ENCODE assay signal across 1 cellular context in the genomic region with DNA sequence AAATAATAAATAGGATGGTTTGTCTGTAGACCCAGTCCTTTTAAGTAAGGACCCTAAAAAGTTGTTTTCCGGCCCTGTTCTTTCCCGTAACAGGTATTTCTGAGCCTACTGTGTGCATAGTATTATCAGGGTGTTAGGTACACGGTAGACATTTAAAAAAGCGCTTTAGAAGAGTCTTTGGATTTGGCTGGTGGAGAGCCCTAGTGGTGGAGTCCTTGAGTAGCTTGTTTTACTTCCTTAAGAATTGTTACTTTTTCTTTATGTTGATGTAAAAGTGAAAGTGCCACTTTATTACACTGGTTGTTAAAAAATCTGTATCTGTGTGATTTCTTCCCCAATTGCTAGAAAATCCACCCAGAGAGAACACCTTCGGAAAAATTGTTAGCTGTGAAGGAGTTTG.
TF ChIP-seq lines count a peak whose summit lies in the region.

No MANE protein-coding gene starts in this region.

TF ChIP-seq in GM12878, 131 proteins besides CTCF, POLR2A, EP300 and RAD21:
- TF ChIP-seq SMC3 (IDR thresholded peaks at IDR 0.05; ENCODE audit: borderline replicate concordance, low read length) = no peak
- no peak for TF ChIP-seq SMARCA5 (IDR thresholded peaks at IDR 0.05)
- no peak for TF ChIP-seq RBBP5 (conservative IDR thresholded peaks at IDR 0.05)
- TF ChIP-seq ZBED1 (IDR thresholded peaks at IDR 0.05; ENCODE audit: borderline replicate concordance) = no peak
- no peak for TF ChIP-seq CHD1 (IDR thresholded peaks at IDR 0.05; ENCODE audit: low read depth, low read length)
- TF ChIP-seq FOS (IDR thresholded peaks at IDR 0.05; ENCODE audit: borderline replicate concordance, extremely low read depth, insufficient read length) = no peak
- no peak for TF ChIP-seq FOXK2 (IDR thresholded peaks at IDR 0.05)
- TF ChIP-seq WRNIP1 (IDR thresholded peaks at IDR 0.05; ENCODE audit: borderline replicate concordance, low read depth, low read length) = no peak
- TF ChIP-seq GABPA (IDR thresholded peaks at IDR 0.05; ENCODE audit: low read depth) = no peak
- TF ChIP-seq, protein P1, sequence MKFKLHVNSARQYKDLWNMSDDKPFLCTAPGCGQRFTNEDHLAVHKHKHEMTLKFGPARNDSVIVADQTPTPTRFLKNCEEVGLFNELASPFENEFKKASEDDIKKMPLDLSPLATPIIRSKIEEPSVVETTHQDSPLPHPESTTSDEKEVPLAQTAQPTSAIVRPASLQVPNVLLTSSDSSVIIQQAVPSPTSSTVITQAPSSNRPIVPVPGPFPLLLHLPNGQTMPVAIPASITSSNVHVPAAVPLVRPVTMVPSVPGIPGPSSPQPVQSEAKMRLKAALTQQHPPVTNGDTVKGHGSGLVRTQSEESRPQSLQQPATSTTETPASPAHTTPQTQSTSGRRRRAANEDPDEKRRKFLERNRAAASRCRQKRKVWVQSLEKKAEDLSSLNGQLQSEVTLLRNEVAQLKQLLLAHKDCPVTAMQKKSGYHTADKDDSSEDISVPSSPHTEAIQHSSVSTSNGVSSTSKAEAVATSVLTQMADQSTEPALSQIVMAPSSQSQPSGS (IDR thresholded peaks at IDR 0.05; ENCODE audit: low read length) = no peak
